In genomic region chr12:5507536-5507935, GRCh38 we compare ENCODE assay signal across 30 cellular contexts.
"Had no signal": no experiment of that assay in that cellular context is flagged by ENCODE, and none has a peak within 500 bp of the region (broad histone marks: within the 10 kb centered on the region; RNA-seq: fewer than 3 reads in every experiment).

No MANE protein-coding gene starts in this region.

- H3K36me3 ChIP-seq: MG63 had no signal

- H3K27ac Mint-ChIP-seq: activated B cell treated with CpG ODN at 0.5 μM for 24 hours; activated CD4-positive, alpha-beta memory T cell treated with anti-CD3 and anti-CD28 coated beads for 36 hours; activated naive CD4-positive, alpha-beta T cell treated with anti-CD3 and anti-CD28 coated beads, Interleukin-2, amount 10 ng/mL, durations not matched to agents 7 days and 5 days; activated naive CD8-positive, alpha-beta T cell treated with anti-CD3 and anti-CD28 coated beads for 36 hours; activated T-helper 1 cell treated with anti-CD3 and anti-CD28 coated beads, Interleukin-12 subunit alpha, Interleukin-12 subunit beta, Interleukin-2, Interleukin-4 antibody, amounts not matched to agents 30 ng/mL and 10 ng/mL and 1 ng/mL, durations not matched to agents 14 hours and 24 hours and 36 hours had no signal

- H3K27me3 ChIP-seq: MG63 had no signal

- H3K9me3 Mint-ChIP-seq: activated B cell treated with CpG ODN at 0.5 μM for 24 hours; activated CD4-positive, alpha-beta memory T cell treated with anti-CD3 and anti-CD28 coated beads for 36 hours; activated naive CD4-positive, alpha-beta T cell treated with anti-CD3 and anti-CD28 coated beads, Interleukin-2, amount 10 ng/mL, durations not matched to agents 7 days and 5 days; activated naive CD8-positive, alpha-beta T cell treated with anti-CD3 and anti-CD28 coated beads for 36 hours; activated T-cell treated with anti-CD3 and anti-CD28 coated beads, Interleukin-2, amount 50 U/mL, for 4 hours; activated T-helper 1 cell treated with anti-CD3 and anti-CD28 coated beads, Interleukin-12 subunit alpha, Interleukin-12 subunit beta, Interleukin-2, Interleukin-4 antibody, amounts not matched to agents 30 ng/mL and 10 ng/mL and 1 ng/mL, durations not matched to agents 14 hours and 24 hours and 36 hours had no signal

- H3K36me3 Mint-ChIP-seq: activated CD4-positive, alpha-beta memory T cell treated with anti-CD3 and anti-CD28 coated beads for 36 hours; activated naive CD4-positive, alpha-beta T cell treated with anti-CD3 and anti-CD28 coated beads, Interleukin-2, amount 10 ng/mL, durations not matched to agents 7 days and 5 days; activated naive CD8-positive, alpha-beta T cell treated with anti-CD3 and anti-CD28 coated beads for 36 hours had no signal

- H2AFZ ChIP-seq: PC-9 had no signal

- H3K27ac ChIP-seq: PC-9, VCaP had no signal

- H3K9me3 ChIP-seq: MG63 had no signal

- ATAC-seq: activated T-cell treated with anti-CD3 and anti-CD28 coated beads, Interleukin-2, amount 50 U/mL, for 4 hours had no signal

- DNase-seq: activated B cell treated with CpG ODN at 0.5 μM for 24 hours; activated CD4-positive, alpha-beta memory T cell treated with anti-CD3 and anti-CD28 coated beads for 36 hours; activated CD4-positive, alpha-beta T cell treated with anti-CD3 and anti-CD28 coated beads for 4 hours; activated CD4-positive, alpha-beta T cell treated with anti-CD3 and anti-CD28 coated beads, Interleukin-2, amount 50 U/mL, for 1 hour; activated CD4-positive, CD25-positive, alpha-beta regulatory T cell treated with anti-CD3 and anti-CD28 coated beads, Interleukin-2, amount 50 U/mL, for 72 hours; activated CD8-positive, alpha-beta memory T cell treated with anti-CD3 and anti-CD28 coated beads, Interleukin-2, amount 50 U/mL, for 4 hours; activated gamma-delta T cell treated with Interleukin-2 at 50 U/mL for 16 hours; activated naive CD4-positive, alpha-beta T cell treated with anti-CD3 and anti-CD28 coated beads, Interleukin-2, amount 10 ng/mL, durations not matched to agents 7 days and 5 days; activated naive CD8-positive, alpha-beta T cell treated with anti-CD3 and anti-CD28 coated beads for 36 hours; activated T-cell treated with anti-CD3 and anti-CD28 coated beads for 4 hours; activated T-cell treated with anti-CD3 and anti-CD28 coated beads, Interleukin-2, amount 50 U/mL, for 4 hours; amniotic stem cell; aorta; Kasumi-1; KG1; MG63; NCI-H1092; NCI-H1436 treated with DMSO at 0.1 percent for 48 hours; NCI-H1694 treated with DMSO at 0.1 percent for 48 hours; NCI-H2029; NCI-H345; NCI-H524 treated with DMSO at 0.1 percent for 48 hours; PC-9; SW 1271; T-helper 1 cell; T-helper 2 cell; T-helper 9 cell had no signal

- H3K4me1 Mint-ChIP-seq: activated B cell treated with CpG ODN at 0.5 μM for 24 hours; activated naive CD4-positive, alpha-beta T cell treated with anti-CD3 and anti-CD28 coated beads, Interleukin-2, amount 10 ng/mL, durations not matched to agents 7 days and 5 days; activated naive CD8-positive, alpha-beta T cell treated with anti-CD3 and anti-CD28 coated beads for 36 hours had no signal

- H3K4me3 ChIP-seq: MG63, PC-9 had no signal

- FAIRE-seq: RCC 7860 had no signal

- H3K4me2 ChIP-seq: PC-9 had no signal

- H3K4me3 Mint-ChIP-seq: activated B cell treated with CpG ODN at 0.5 μM for 24 hours; activated CD4-positive, alpha-beta memory T cell treated with anti-CD3 and anti-CD28 coated beads for 36 hours; activated naive CD4-positive, alpha-beta T cell treated with anti-CD3 and anti-CD28 coated beads, Interleukin-2, amount 10 ng/mL, durations not matched to agents 7 days and 5 days; activated naive CD8-positive, alpha-beta T cell treated with anti-CD3 and anti-CD28 coated beads for 36 hours; activated T-cell treated with anti-CD3 and anti-CD28 coated beads, Interleukin-2, amount 50 U/mL, for 4 hours; activated T-helper 1 cell treated with anti-CD3 and anti-CD28 coated beads, Interleukin-12 subunit alpha, Interleukin-12 subunit beta, Interleukin-2, Interleukin-4 antibody, amounts not matched to agents 30 ng/mL and 10 ng/mL and 1 ng/mL, durations not matched to agents 14 hours and 24 hours and 36 hours had no signal
